ENCODE assay signal across 15 cellular contexts in the genomic region with DNA sequence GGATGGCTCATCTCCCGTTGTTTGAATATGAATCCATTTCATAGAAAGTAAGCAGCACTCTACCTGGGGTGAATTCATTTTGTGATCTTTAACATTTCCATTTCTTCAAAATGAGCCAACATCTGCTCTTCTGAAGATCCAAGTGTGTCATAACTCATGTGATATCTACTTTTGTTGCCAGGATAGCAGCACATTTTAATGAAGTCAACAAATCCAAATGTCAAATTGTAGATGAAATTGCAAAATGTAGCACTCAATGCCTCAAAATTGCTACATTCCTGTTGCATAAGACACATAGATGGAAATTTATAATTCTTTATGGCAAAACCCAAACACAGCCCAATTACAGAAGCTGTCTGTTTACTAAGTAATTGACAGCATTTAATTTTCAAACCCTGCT.
"Had no signal": no experiment of that assay in that cellular context is flagged by ENCODE, and none has a peak within 500 bp of the region (broad histone marks: within the 10 kb centered on the region; RNA-seq: fewer than 3 reads in every experiment).

No MANE protein-coding gene starts in this region.

- H3K4me1 Mint-ChIP-seq: naive thymus-derived CD8-positive, alpha-beta T cell had no signal

- H3K27me3 Mint-ChIP-seq: dendritic cell treated with granulocyte-macrophage colony-stimulating factor and Interleukin-4, amounts not matched to agents 40 ng/mL and 50 ng/mL, for 4 days; naive thymus-derived CD8-positive, alpha-beta T cell had no signal

- H3K27ac Mint-ChIP-seq: dendritic cell treated with granulocyte-macrophage colony-stimulating factor and Interleukin-4, amounts not matched to agents 40 ng/mL and 50 ng/mL, for 4 days; naive thymus-derived CD8-positive, alpha-beta T cell had no signal

- H3K4me3 Mint-ChIP-seq: dendritic cell treated with granulocyte-macrophage colony-stimulating factor and Interleukin-4, amounts not matched to agents 40 ng/mL and 50 ng/mL, for 4 days; naive thymus-derived CD8-positive, alpha-beta T cell had no signal

- DNase-seq: erythroblast; foreskin melanocyte; heart left ventricle; hippocampal formation; kidney glomerular epithelial cell; mesendoderm; naive thymus-derived CD8-positive, alpha-beta T cell; posterior cingulate gyrus; stimulated activated CD4-positive, alpha-beta T cell treated with anti-CD3 and anti-CD28 coated beads, Interleukin-2, amount 100 ng/mL, for 24 hours; stimulated activated CD4-positive, alpha-beta T cell treated with anti-CD3 and anti-CD28 coated beads, Interleukin-4, amount 100 ng/mL, for 4 hours; stimulated activated naive CD4-positive, alpha-beta T cell; stomach; trophoblast cell had no signal

- H3K4me3 ChIP-seq: heart left ventricle, skin epidermis, stomach had no signal
